25 cellular contexts compared by ENCODE assay signal in the genomic region with DNA sequence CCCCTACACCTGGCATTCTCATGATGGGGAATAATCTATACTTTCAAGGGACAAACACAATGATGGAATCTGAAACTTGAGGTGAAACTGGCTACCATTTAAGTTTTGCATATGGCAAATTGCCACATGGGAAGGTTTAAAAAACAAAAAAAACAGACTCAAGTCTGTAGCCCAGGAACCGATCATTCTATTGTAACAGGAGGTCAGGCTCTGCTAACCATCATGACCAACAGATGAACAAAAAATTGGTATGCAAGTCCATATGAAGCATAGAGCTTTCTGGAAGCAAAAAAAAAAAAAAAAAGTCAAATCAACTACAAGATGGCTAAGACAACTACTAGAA.
DNase-seq lines count a peak whose midpoint lies in the region; ATAC-seq and TF ChIP-seq lines count a peak whose summit lies in the region.
"Had no signal": no experiment of that assay in that cellular context is flagged by ENCODE, and none has a peak within 500 bp of the region (broad histone marks: within the 10 kb centered on the region; RNA-seq: fewer than 3 reads in every experiment).

No MANE protein-coding gene starts in this region.

- 100% methylated on average over 1 of the region's 1 CpG for WGBS in GM23248 (ENCODE audit: low coverage in 1 of 2, low lambda C conversion rate in 2 of 2, missing lambda C conversion rate in 2 of 2), 2 experiments

- H3K79me2 ChIP-seq in GM23248 (ENCODE audit: insufficient read depth), result peaks cover 97% of the 10 kb centered on the region
- H3K79me2 ChIP-seq in OCI-LY3 (ENCODE audit: low read length), result no peaks in the 10 kb centered on the region

- H3K4me1 ChIP-seq in GM23248 (ENCODE audit: insufficient read depth), result peaks cover 8% of the 10 kb centered on the region
- peaks cover 21% of the 10 kb centered on the region for H3K4me1 ChIP-seq in OCI-LY3 (ENCODE audit: low read length)
- H3K4me1 ChIP-seq: SJSA1, tibial nerve had no signal

- no peak overlapping the region for H3K4me3 Mint-ChIP-seq in activated naive CD4-positive, alpha-beta T cell treated with anti-CD3 and anti-CD28 coated beads for 36 hours
- no peak overlapping the region for H3K4me3 Mint-ChIP-seq in activated naive CD4-positive, alpha-beta T cell treated with anti-CD3 and anti-CD28 coated beads, Interleukin-2, amount 10 ng/mL, durations not matched to agents 7 days and 5 days
- H3K4me3 Mint-ChIP-seq: nephron progenitor cell; stimulated activated memory B cell treated with anti-CD40 and anti-IgM and Interleukin-4, amounts not matched to agents 10 μg/mL and 1 μg/mL and 100 μg/mL, for 72 hours; T-helper 17 cell had no signal

- H3K4me2 ChIP-seq in GM23248 (ENCODE audit: unreplicated experiment) (no peak overlapping the region), OCI-LY3 (ENCODE audit: low read length) (peak overlapping the region; percentile 41; the same call in 1 of the 2 replicates)
- H3K4me2 ChIP-seq: PC-9 had no signal

- no peak overlapping the region for H3K9ac ChIP-seq in GM23248
- H3K9ac ChIP-seq in OCI-LY3 (ENCODE audit: low read length), result no peak overlapping the region

- H3K27me3 ChIP-seq in GM23248 (replicated peaks; ENCODE audit: insufficient read depth) (no peaks in the 10 kb centered on the region), OCI-LY3 (ENCODE audit: low read depth, low read length) (no peaks in the 10 kb centered on the region)
- H3K27me3 ChIP-seq: SJSA1, tibial nerve had no signal

- peak overlapping the region; percentile 41 for H3K27ac Mint-ChIP-seq in activated naive CD4-positive, alpha-beta T cell treated with anti-CD3 and anti-CD28 coated beads for 36 hours
- no peak overlapping the region for H3K27ac Mint-ChIP-seq in activated naive CD4-positive, alpha-beta T cell treated with anti-CD3 and anti-CD28 coated beads, Interleukin-2, amount 10 ng/mL, durations not matched to agents 7 days and 5 days
- H3K27ac Mint-ChIP-seq: nephron progenitor cell; stimulated activated memory B cell treated with anti-CD40 and anti-IgM and Interleukin-4, amounts not matched to agents 10 μg/mL and 1 μg/mL and 100 μg/mL, for 72 hours had no signal

- in situ Hi-C loops in GM23248 (cut with MboI), result no loop called here

- H3K27ac ChIP-seq in GM23248 (peak overlapping the region; percentile 30; the same call in 1 of the 2 replicates), OCI-LY3 (ENCODE audit: low read length) (no peak overlapping the region), epithelial cell of prostate (peak overlapping the region; percentile 96)
- H3K27ac ChIP-seq: PC-9, SJSA1, tibial nerve, WERI-Rb-1 had no signal

- no peaks in the 10 kb centered on the region for H3K9me2 ChIP-seq in GM23248 (ENCODE audit: insufficient read depth)

- no peaks in the 10 kb centered on the region for H3K9me3 Mint-ChIP-seq in activated naive CD4-positive, alpha-beta T cell treated with anti-CD3 and anti-CD28 coated beads for 36 hours
- no peaks in the 10 kb centered on the region for H3K9me3 Mint-ChIP-seq in activated naive CD4-positive, alpha-beta T cell treated with anti-CD3 and anti-CD28 coated beads, Interleukin-2, amount 10 ng/mL, durations not matched to agents 7 days and 5 days
- H3K9me3 Mint-ChIP-seq: stimulated activated memory B cell treated with anti-CD40 and anti-IgM and Interleukin-4, amounts not matched to agents 10 μg/mL and 1 μg/mL and 100 μg/mL, for 72 hours had no signal

- DNase-seq in activated naive CD4-positive, alpha-beta T cell treated with anti-CD3 and anti-CD28 coated beads for 36 hours, result no peak
- DNase-seq in activated naive CD4-positive, alpha-beta T cell treated with anti-CD3 and anti-CD28 coated beads, Interleukin-2, amount 10 ng/mL, durations not matched to agents 7 days and 5 days, result no peak
- DNase-seq in GM23248 (no peak), epithelial cell of prostate (ENCODE audit: low read depth, low spot score) (no peak)
- DNase-seq in stimulated activated CD4-positive, alpha-beta T cell treated with anti-CD3 and anti-CD28 coated beads, Interleukin-2, amount 100 ng/mL, for 24 hours, result no peak
- no peak for DNase-seq in activated CD4-positive, CD25-positive, alpha-beta regulatory T cell (lab: John Stamatoyannopoulos, UW)
- DNase-seq: activated CD8-positive, alpha-beta memory T cell treated with anti-CD3 and anti-CD28 coated beads for 24 hours; amygdala; caudate nucleus; foreskin melanocyte; HCEC 1CT; hypothalamus; MV-4-11; NCI-H1694; NCI-H2171 treated with DMSO at 0.1 percent for 48 hours; nephron progenitor cell; PC-9; posterior cingulate gyrus; T-helper 17 cell; WERI-Rb-1 had no signal

- no peak for TF ChIP-seq CTCF in OCI-LY3 (IDR thresholded peaks at IDR 0.05; ENCODE audit: low read depth, low read length)

- no peaks in the 10 kb centered on the region for H3K9me3 ChIP-seq in GM23248 (ENCODE audit: low read depth)
- no peaks in the 10 kb centered on the region for H3K9me3 ChIP-seq in OCI-LY3 (ENCODE audit: insufficient read depth, low read length)
- H3K9me3 ChIP-seq: SJSA1 had no signal

- H3K36me3 ChIP-seq in GM23248 (ENCODE audit: low read depth), result no peaks in the 10 kb centered on the region
- H3K36me3 ChIP-seq in OCI-LY3 (replicated peaks; ENCODE audit: low read depth, low read length), result no peaks in the 10 kb centered on the region
- H3K36me3 ChIP-seq: SJSA1, tibial nerve, WERI-Rb-1 had no signal

- H3K4me1 Mint-ChIP-seq in activated naive CD4-positive, alpha-beta T cell treated with anti-CD3 and anti-CD28 coated beads for 36 hours (ENCODE audit: low read depth), result peaks cover 82% of the 10 kb centered on the region
- H3K4me1 Mint-ChIP-seq in activated naive CD4-positive, alpha-beta T cell treated with anti-CD3 and anti-CD28 coated beads, Interleukin-2, amount 10 ng/mL, durations not matched to agents 7 days and 5 days, result peaks cover 65% of the 10 kb centered on the region

- no peak overlapping the region for H3K4me3 ChIP-seq in GM23248
- H3K4me3 ChIP-seq in OCI-LY3 (ENCODE audit: low read length), result 0 out of 2 replicates have a peak overlapping the region, but pooled peaks have one; percentile 10
- H3K4me3 ChIP-seq: PC-9, SJSA1, tibial nerve had no signal

- H4K20me1 ChIP-seq in GM23248 (ENCODE audit: insufficient read depth), result no peaks in the 10 kb centered on the region
- H4K20me1 ChIP-seq in OCI-LY3 (ENCODE audit: insufficient read depth, low read length), result no peaks in the 10 kb centered on the region

- no peaks in the 10 kb centered on the region for H3K27me3 Mint-ChIP-seq in activated naive CD4-positive, alpha-beta T cell treated with anti-CD3 and anti-CD28 coated beads for 36 hours (ENCODE audit: low read depth)
- no peaks in the 10 kb centered on the region for H3K27me3 Mint-ChIP-seq in activated naive CD4-positive, alpha-beta T cell treated with anti-CD3 and anti-CD28 coated beads, Interleukin-2, amount 10 ng/mL, durations not matched to agents 7 days and 5 days
- H3K27me3 Mint-ChIP-seq: stimulated activated memory B cell treated with anti-CD40 and anti-IgM and Interleukin-4, amounts not matched to agents 10 μg/mL and 1 μg/mL and 100 μg/mL, for 72 hours; T-helper 17 cell had no signal

- ATAC-seq in HG03521 (IDR thresholded peaks at IDR 0.05; ENCODE audit: unreplicated experiment), result no peak
- ATAC-seq: stimulated activated memory B cell treated with anti-CD40 and anti-IgM and Interleukin-4, amounts not matched to agents 10 μg/mL and 1 μg/mL and 100 μg/mL, for 72 hours; T-helper 17 cell had no signal

- H2AFZ ChIP-seq in GM23248 (no peak overlapping the region), OCI-LY3 (ENCODE audit: low read depth, low read length) (no peak overlapping the region)
- H2AFZ ChIP-seq: PC-9 had no signal

- intact Hi-C loops in activated naive CD4-positive, alpha-beta T cell treated with anti-CD3 and anti-CD28 coated beads for 36 hours (cut with micrococcal nuclease), result no loop called here

- CTCF ChIA-PET in activated naive CD4-positive, alpha-beta T cell treated with anti-CD3 and anti-CD28 coated beads for 36 hours (lab: Charles Lee), result interaction anchor here (1.2 kb wide), 1 partner anchor 8 kb away, joined by 3 read pairs; no protein-coding TSS in a partner anchor
- CTCF ChIA-PET in activated naive CD4-positive, alpha-beta T cell treated with anti-CD3 and anti-CD28 coated beads, Interleukin-2, amount 10 ng/mL, durations not matched to agents 7 days and 5 days (lab: Charles Lee), result interaction anchor here (1.3 kb wide), 1 partner anchor 11 kb away, joined by 4 read pairs; no protein-coding TSS in a partner anchor

- peaks cover 27% of the 10 kb centered on the region for H3K36me3 Mint-ChIP-seq in activated naive CD4-positive, alpha-beta T cell treated with anti-CD3 and anti-CD28 coated beads for 36 hours (ENCODE audit: low read depth)
- peaks cover 24% of the 10 kb centered on the region for H3K36me3 Mint-ChIP-seq in activated naive CD4-positive, alpha-beta T cell treated with anti-CD3 and anti-CD28 coated beads, Interleukin-2, amount 10 ng/mL, durations not matched to agents 7 days and 5 days
- H3K36me3 Mint-ChIP-seq: stimulated activated memory B cell treated with anti-CD40 and anti-IgM and Interleukin-4, amounts not matched to agents 10 μg/mL and 1 μg/mL and 100 μg/mL, for 72 hours had no signal

- peaks cover 14% of the 10 kb centered on the region for H3F3A ChIP-seq in GM23248 (ENCODE audit: insufficient read depth)
